Comparison of ENCODE assay signal across 8 cellular contexts in genomic region chr7:6965051-6965450, GRCh38.
DNase-seq lines count a peak whose midpoint lies in the region; ATAC-seq lines count a peak whose summit lies in the region.
"Not testable (repeated sequence)": the region's sequence is repeated elsewhere in the genome, so short reads cannot be mapped to it uniquely, and the experiment has no call there.

No MANE protein-coding gene starts in this region.

- WGBS in neuronal stem cell (ENCODE audit: extremely low coverage in 2 of 2, insufficient read length in 2 of 2, insufficient replicate concordance in 1 of 2), 2 donors, result no CpG with 5 or more reads among the region's 6 CpGs

- H3K4ac ChIP-seq in neuronal stem cell (ENCODE audit: low read length), result not testable (repeated sequence)

- not testable (repeated sequence) for H3K4me3 ChIP-seq in neuronal stem cell (ENCODE audit: low read length in 2 of 2)

- not testable (repeated sequence) for H3K27me3 ChIP-seq in neuronal stem cell (ENCODE audit: control insufficient read depth in 3 of 3, insufficient read depth in 3 of 3, low read depth in 1 of 3, low read length in 3 of 3)

- not testable (repeated sequence) for H4K91ac ChIP-seq in neuronal stem cell (ENCODE audit: low read depth, low read length, poor library complexity)

- not testable (repeated sequence) for H3K4me2 ChIP-seq in neuronal stem cell (ENCODE audit: insufficient read depth, low read length, poor library complexity, severe bottlenecking)

- not testable (repeated sequence) for H3K4me3 Mint-ChIP-seq in activated naive CD8-positive, alpha-beta T cell treated with anti-CD3 and anti-CD28 coated beads, Interleukin-2, amount 50 U/mL, for 24 hours

- not testable (repeated sequence) for H4K8ac ChIP-seq in neuronal stem cell (ENCODE audit: low read depth, low read length)

- H3K4me1 Mint-ChIP-seq in activated naive CD8-positive, alpha-beta T cell treated with anti-CD3 and anti-CD28 coated beads, Interleukin-2, amount 50 U/mL, for 24 hours, result not testable (repeated sequence)

- ATAC-seq in activated naive CD8-positive, alpha-beta T cell treated with anti-CD3 and anti-CD28 coated beads, Interleukin-2, amount 50 U/mL, for 24 hours; Right ventricle myocardium superior (ENCODE audit: poor library complexity): not testable (repeated sequence)

- H2BK12ac ChIP-seq in neuronal stem cell (ENCODE audit: low read length), result not testable (repeated sequence)

- H3K9ac ChIP-seq in neuronal stem cell (ENCODE audit: low read depth, low read length, poor library complexity), result not testable (repeated sequence)

- H3K36me3 Mint-ChIP-seq in activated naive CD8-positive, alpha-beta T cell treated with anti-CD3 and anti-CD28 coated beads, Interleukin-2, amount 50 U/mL, for 24 hours (ENCODE audit: low read depth), result not testable (repeated sequence)

- H3K18ac ChIP-seq in neuronal stem cell (ENCODE audit: low read length), result not testable (repeated sequence)

- H2BK120ac ChIP-seq in neuronal stem cell (ENCODE audit: low read depth, low read length), result not testable (repeated sequence)

- not testable (repeated sequence) for H3K79me1 ChIP-seq in neuronal stem cell (ENCODE audit: low read depth, low read length)

- DNase-seq in COLO668 (lab: John Stamatoyannopoulos, UW; ENCODE audit: unreplicated experiment) (peak; percentile 67), KBM-7 (peak; percentile 48), OCI-M1 (lab: John Stamatoyannopoulos, UW) (peak; percentile 44), Right ventricle myocardium superior (peak; percentile 47), neuronal stem cell (ENCODE audit: low spot score) (peak; percentile 11)
- DNase-seq in activated CD4-positive, alpha-beta T cell treated with anti-CD3 and anti-CD28 coated beads for 48 hours, result peak; percentile 78
- DNase-seq in activated naive CD8-positive, alpha-beta T cell treated with anti-CD3 and anti-CD28 coated beads, Interleukin-2, amount 50 U/mL, for 24 hours, result peak; percentile 68
- peak; percentile 38 for DNase-seq in stimulated activated CD8-positive, alpha-beta memory T cell treated with anti-CD3 and anti-CD28 coated beads, Interleukin-4, amount 100 ng/mL, for 24 hours (ENCODE audit: low read depth)

- not testable (repeated sequence) for H2BK5ac ChIP-seq in neuronal stem cell (ENCODE audit: low read length)

- H2AFZ ChIP-seq in neuronal stem cell (ENCODE audit: low read length), result not testable (repeated sequence)

- not testable (repeated sequence) for H3K27ac Mint-ChIP-seq in activated naive CD8-positive, alpha-beta T cell treated with anti-CD3 and anti-CD28 coated beads, Interleukin-2, amount 50 U/mL, for 24 hours

- not testable (repeated sequence) for H2BK15ac ChIP-seq in neuronal stem cell (ENCODE audit: low read length)

- not testable (repeated sequence) for H3K36me3 ChIP-seq in neuronal stem cell (replicated peaks in 1 of 2; ENCODE audit: control insufficient read depth in 2 of 2, insufficient read depth in 2 of 2, low read length in 2 of 2)

- in situ Hi-C loops in KBM-7 (cut with MboI; ENCODE audit: low pct_unique_long_range_greater_than_20kb, low sequenced_read_pairs), result not testable (repeated sequence)

- H3K9me3 ChIP-seq in neuronal stem cell (replicated peaks in 1 of 2; ENCODE audit: control insufficient read depth in 2 of 2, insufficient read depth in 1 of 2, low read depth in 1 of 2, low read length in 2 of 2), result not testable (repeated sequence)

- not testable (repeated sequence) for H3K4me1 ChIP-seq in neuronal stem cell (ENCODE audit: control insufficient read depth in 2 of 2, insufficient read depth in 1 of 2, low read depth in 1 of 2, low read length in 2 of 2)

- not testable (repeated sequence) for H3K9me3 Mint-ChIP-seq in activated naive CD8-positive, alpha-beta T cell treated with anti-CD3 and anti-CD28 coated beads, Interleukin-2, amount 50 U/mL, for 24 hours

- H3K14ac ChIP-seq in neuronal stem cell (ENCODE audit: low read length), result not testable (repeated sequence)

- not testable (repeated sequence) for H3K23ac ChIP-seq in neuronal stem cell (ENCODE audit: low read depth, low read length, poor library complexity)

- H2AK5ac ChIP-seq in neuronal stem cell (ENCODE audit: low read depth, low read length), result not testable (repeated sequence)

- H3K27me3 Mint-ChIP-seq in activated naive CD8-positive, alpha-beta T cell treated with anti-CD3 and anti-CD28 coated beads, Interleukin-2, amount 50 U/mL, for 24 hours, result not testable (repeated sequence)

- not testable (repeated sequence) for H3K27ac ChIP-seq in neuronal stem cell (replicated peaks; ENCODE audit: low read length)

- intact Hi-C loops in Right ventricle myocardium superior (cut with DNase I), result not testable (repeated sequence)

Comparison
In these comparisons a context has a peak if more than half of its experiments do, and no peak if none do; other contexts are left out.
1. DNase-seq: peak in every context shown above with its lines; median percentile 78 in activated CD4-positive, alpha-beta T cell treated with anti-CD3 and anti-CD28 coated beads for 48 hours; 68 in activated naive CD8-positive, alpha-beta T cell treated with anti-CD3 and anti-CD28 coated beads, Interleukin-2, amount 50 U/mL, for 24 hours; 67 in COLO668; 48 in KBM-7; 47 in Right ventricle myocardium superior; 44 in OCI-M1; 38 in stimulated activated CD8-positive, alpha-beta memory T cell treated with anti-CD3 and anti-CD28 coated beads, Interleukin-4, amount 100 ng/mL, for 24 hours; 11 in neuronal stem cell.